In genomic region chr2:176428943-176429469, GRCh38 we compare ENCODE assay signal across 20 cellular contexts.
DNase-seq lines count a peak whose midpoint lies in the region; ATAC-seq, FAIRE-seq and TF ChIP-seq lines count a peak whose summit lies in the region.
"Had no signal": no experiment of that assay in that cellular context is flagged by ENCODE, and none has a peak within 500 bp of the region (broad histone marks: within the 10 kb centered on the region; RNA-seq: fewer than 3 reads in every experiment).

No MANE protein-coding gene starts in this region.

- intact Hi-C loops in OCI-LY7 (cut with micrococcal nuclease; ENCODE audit: unreplicated experiment): no loop called here
- intact Hi-C loops in K562 (cut with micrococcal nuclease): no loop called here

- H3K4me3 Mint-ChIP-seq in natural killer cell treated with Interleukin-12 subunit alpha and Interleukin-12 subunit beta and Interleukin-15 and Interleukin-18, amount 100 ng/mL, for 72 hours: no peak overlapping the region
- H3K4me3 Mint-ChIP-seq: activated T-helper 17 cell treated with anti-CD3 and anti-CD28 coated beads, Interleukin-2, amount 50 U/mL, for 72 hours had no signal

- peaks cover 3 to 7% of the 10 kb centered on the region in 2 experiments; a peak in 2 of 5 replicates for H3K27me3 ChIP-seq in K562 (ENCODE audit: control insufficient read depth in 2 of 2, insufficient read depth in 2 of 2, low read length in 2 of 2)
- H3K27me3 ChIP-seq: dorsolateral prefrontal cortex, gastroesophageal sphincter had no signal

- BruUV-seq in OCI-LY7 (replicated peaks; lab: Mats Ljungman, UMichigan) (no TSS peak), K562 (replicated peaks; lab: Mats Ljungman, UMichigan) (TSS peak; percentile 78)

- H3K79me2 ChIP-seq in OCI-LY7 (ENCODE audit: insufficient read depth, low read depth, low read length) (no peaks in the 10 kb centered on the region), K562 (ENCODE audit: control insufficient read depth, insufficient read depth, low read length) (no peaks in the 10 kb centered on the region)

- POLR2A ChIA-PET in OCI-LY7 (lab: Charles Lee) (interaction anchor here (1.0 kb wide), 1 partner anchor 32 kb away, joined by 3 read pairs; no protein-coding TSS in a partner anchor), K562 (lab: Yijun Ruan, JAX) (no interaction called here)

- H3K9me3 ChIP-seq in OCI-LY7 (ENCODE audit: low read length): no peaks in the 10 kb centered on the region; the same call in 1 of the 2 replicates
- no peaks in the 10 kb centered on the region for H3K9me3 ChIP-seq in K562 (replicated peaks; ENCODE audit: control insufficient read depth, insufficient read depth, low read depth, low read length)
- H3K9me3 ChIP-seq: thoracic aorta had no signal

- no peak for FAIRE-seq in K562 (lab: Jason Lieb, UNC)

- H3K9me2 ChIP-seq in OCI-LY7 (ENCODE audit: insufficient read depth, low read length): no peaks in the 10 kb centered on the region

- in situ Hi-C loops in K562 (cut with MboI): no loop called here

- TF ChIP-seq POLR2A in K562 (conservative IDR thresholded peaks at IDR 0.05): no peak

- no peak overlapping the region for H3K4me2 ChIP-seq in OCI-LY7 (ENCODE audit: low read length)
- peak overlapping the region; percentile 0; the same call in 1 of the 2 replicates for H3K4me2 ChIP-seq in K562 (ENCODE audit: insufficient read depth, low read length)

- H3K4me1 Mint-ChIP-seq in natural killer cell treated with Interleukin-12 subunit alpha and Interleukin-12 subunit beta and Interleukin-15 and Interleukin-18, amount 100 ng/mL, for 72 hours (ENCODE audit: low read depth in 2 of 2): peaks cover 0 to 2% of the 10 kb centered on the region in 2 donors
- H3K4me1 Mint-ChIP-seq: activated T-helper 17 cell treated with anti-CD3 and anti-CD28 coated beads, Interleukin-2, amount 50 U/mL, for 72 hours had no signal

- ATAC-seq in GM21576 (IDR thresholded peaks at IDR 0.05; ENCODE audit: unreplicated experiment) (peak; percentile 50), K562 (no peak)
- no peak for ATAC-seq in natural killer cell treated with Interleukin-12 subunit alpha and Interleukin-12 subunit beta and Interleukin-15 and Interleukin-18, amount 100 ng/mL, for 72 hours
- ATAC-seq: activated T-helper 17 cell treated with anti-CD3 and anti-CD28 coated beads, Interleukin-2, amount 50 U/mL, for 72 hours; gastroesophageal sphincter; left cardiac atrium had no signal

- H3K9me3 Mint-ChIP-seq in natural killer cell treated with Interleukin-12 subunit alpha and Interleukin-12 subunit beta and Interleukin-15 and Interleukin-18, amount 100 ng/mL, for 72 hours: peaks cover 3% of the 10 kb centered on the region
- H3K9me3 Mint-ChIP-seq: activated T-helper 17 cell treated with anti-CD3 and anti-CD28 coated beads, Interleukin-2, amount 50 U/mL, for 72 hours had no signal

- H3K4me3 ChIP-seq in OCI-LY7 (ENCODE audit: low read depth, low read length, poor library complexity, severe bottlenecking) (peak overlapping the region; percentile 19), K562 (no peak overlapping the region)
- H3K4me3 ChIP-seq: dorsolateral prefrontal cortex, gastroesophageal sphincter, thoracic aorta had no signal

- H3K27ac ChIP-seq in OCI-LY7 (ENCODE audit: low read depth, low read length, poor library complexity, severe bottlenecking) (no peak overlapping the region), K562 (ENCODE audit: extremely low read depth, low read depth, low read length) (no peak overlapping the region)
- H3K27ac ChIP-seq: dorsolateral prefrontal cortex, gastroesophageal sphincter, thoracic aorta had no signal

- H3K9me1 ChIP-seq in K562 (ENCODE audit: control insufficient read depth, insufficient read depth, low read length): no peaks in the 10 kb centered on the region

- H3K36me3 ChIP-seq in OCI-LY7 (ENCODE audit: insufficient read depth, low read length) (no peaks in the 10 kb centered on the region), K562 (ENCODE audit: control insufficient read depth, insufficient read depth, low read length) (no peaks in the 10 kb centered on the region)
- H3K36me3 ChIP-seq: gastroesophageal sphincter, thoracic aorta had no signal

- H3K36me3 Mint-ChIP-seq in natural killer cell treated with Interleukin-12 subunit alpha and Interleukin-12 subunit beta and Interleukin-15 and Interleukin-18, amount 100 ng/mL, for 72 hours: no peaks in the 10 kb centered on the region

- CTCF ChIA-PET in OCI-LY7 (lab: Charles Lee; ENCODE audit: unreplicated experiment) (no interaction called here), K562 (lab: Yijun Ruan, JAX; ENCODE audit: low intra/inter-chr PET ratio) (no interaction called here)

- DNase-seq in Kasumi-1 (lab: John Stamatoyannopoulos, UW) (peak; percentile 33 to 47), OCI-LY7 (ENCODE audit: low spot score) (peak; percentile 54), K562 (ENCODE audit: extremely low read depth in 1 of 4, low spot score in 3 of 4) (no peak), NCI-H226 (no peak), HPDE6-E6E7 (ENCODE audit: extremely low spot score) (no peak)
- no peak for DNase-seq in natural killer cell treated with Interleukin-12 subunit alpha and Interleukin-12 subunit beta and Interleukin-15 and Interleukin-18, amount 100 ng/mL, for 72 hours (ENCODE audit: low spot score)
- DNase-seq: activated CD4-positive, CD25-positive, alpha-beta regulatory T cell; amniotic stem cell; Calu3; dorsolateral prefrontal cortex; erythroblast; left cardiac atrium; NCI-H1092 treated with DMSO at 0.1 percent for 48 hours; NCI-H2107; NCI-H526 treated with DMSO at 0.1 percent for 48 hours; T-helper 1 cell had no signal

- H4K20me1 ChIP-seq in OCI-LY7 (ENCODE audit: insufficient read depth, low read length) (no peaks in the 10 kb centered on the region), K562 (replicated peaks; ENCODE audit: control insufficient read depth, insufficient read depth, low read length) (no peaks in the 10 kb centered on the region)

- TF ChIP-seq EP300 in K562 (IDR thresholded peaks at IDR 0.05; ENCODE audit: low read length): no peak

- peaks cover 16 to 19% of the 10 kb centered on the region in 2 donors for H3K27me3 Mint-ChIP-seq in natural killer cell treated with Interleukin-12 subunit alpha and Interleukin-12 subunit beta and Interleukin-15 and Interleukin-18, amount 100 ng/mL, for 72 hours

- TF ChIP-seq CTCF in OCI-LY7 (conservative IDR thresholded peaks at IDR 0.05; ENCODE audit: low read length) (no peak), K562 (IDR thresholded peaks at IDR 0.05 in 2 of 3, conservative IDR thresholded peaks at IDR 0.05 in 1 of 3; ENCODE audit: insufficient read depth in 2 of 3, low read depth in 1 of 3, low read length in 3 of 3) (no peak)

- WGBS in K562 (ENCODE audit: insufficient coverage, low coverage, missing lambda C conversion rate): 0% methylated on average over 5 of the region's 5 CpGs

- H3K27ac Mint-ChIP-seq in natural killer cell treated with Interleukin-12 subunit alpha and Interleukin-12 subunit beta and Interleukin-15 and Interleukin-18, amount 100 ng/mL, for 72 hours: no peak overlapping the region
- H3K27ac Mint-ChIP-seq: activated T-helper 17 cell treated with anti-CD3 and anti-CD28 coated beads, Interleukin-2, amount 50 U/mL, for 72 hours had no signal

- no peak overlapping the region for H3K9ac ChIP-seq in K562 (ENCODE audit: insufficient read depth in 1 of 2, low read depth in 2 of 2, low read length in 2 of 2)

- H2AFZ ChIP-seq in OCI-LY7 (ENCODE audit: low read length) (peak overlapping the region; percentile 87), K562 (ENCODE audit: low read depth, low read length) (no peak overlapping the region)

- H3K4me1 ChIP-seq in OCI-LY7 (ENCODE audit: insufficient read depth, low read length, poor library complexity, severe bottlenecking): no peaks in the 10 kb centered on the region
- H3K4me1 ChIP-seq in K562 (replicated peaks in 1 of 2; ENCODE audit: control insufficient read depth in 2 of 2, insufficient read depth in 2 of 2, low read length in 2 of 2): no peaks in the 10 kb centered on the region
- H3K4me1 ChIP-seq: gastroesophageal sphincter had no signal

- no peak for TF ChIP-seq RAD21 in K562 (CRISPR knock-in tag; conservative IDR thresholded peaks at IDR 0.05 in 1 of 2, IDR thresholded peaks at IDR 0.05 in 1 of 2)

Comparison
In these comparisons a context has a peak if more than half of its experiments do, and no peak if none do; other contexts are left out.
1. DNase-seq: peak in Kasumi-1 (2 of 2) and OCI-LY7 (single experiment); none in K562 (0 of 4), natural killer cell treated with Interleukin-12 subunit alpha and Interleukin-12 subunit beta and Interleukin-15 and Interleukin-18, amount 100 ng/mL, for 72 hours (single experiment), NCI-H226 (single experiment) and HPDE6-E6E7 (single experiment).